ENCODE assay signal across 37 cellular contexts in the genomic region with DNA sequence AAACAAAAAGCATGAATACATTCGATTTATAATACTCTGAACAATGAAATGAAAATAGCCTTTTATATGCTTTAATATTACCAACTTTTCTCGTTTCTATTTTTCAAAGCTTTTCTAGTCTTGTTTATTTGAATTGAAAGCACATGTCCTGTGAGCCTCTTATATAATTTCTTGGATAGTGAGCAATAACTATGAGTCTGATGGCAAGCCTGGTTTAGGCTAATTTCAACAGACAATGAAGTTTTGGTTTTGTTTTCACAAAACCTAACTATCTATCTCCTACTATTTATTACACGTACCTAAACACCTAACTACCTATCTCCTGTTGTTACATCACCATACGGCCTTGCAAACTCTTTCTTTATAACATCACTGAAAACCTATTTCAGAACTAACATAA. TPM values are rescaled to one million over a fixed set of nuclear protein-coding genes. Genes with fewer than 3 reads are reported as not detected.
"Had no signal": no experiment of that assay in that cellular context is flagged by ENCODE, and none has a peak within 500 bp of the region (broad histone marks: within the 10 kb centered on the region; RNA-seq: fewer than 3 reads in every experiment).

No MANE protein-coding gene starts in this region.

- H3K27ac Mint-ChIP-seq: activated B cell treated with CpG ODN at 0.5 μM for 24 hours; activated CD4-positive, alpha-beta memory T cell treated with anti-CD3 and anti-CD28 coated beads for 36 hours; activated CD4-positive, alpha-beta T cell treated with anti-CD3 and anti-CD28 coated beads, Interleukin-2, amount 10 ng/mL, durations not matched to agents 24 days and 14 days; activated CD8-positive, alpha-beta T cell treated with anti-CD3 and anti-CD28 coated beads for 36 hours; activated naive CD4-positive, alpha-beta T cell treated with anti-CD3 and anti-CD28 coated beads for 36 hours; activated naive CD4-positive, alpha-beta T cell treated with anti-CD3 and anti-CD28 coated beads, Interleukin-2, amount 50 U/mL, for 72 hours; activated naive CD8-positive, alpha-beta T cell treated with anti-CD3 and anti-CD28 coated beads for 36 hours; activated T-cell treated with anti-CD3 and anti-CD28 coated beads, Interleukin-2, amount 50 U/mL, for 72 hours; activated T-helper 1 cell treated with anti-CD3 and anti-CD28 coated beads, Interleukin-12 subunit alpha, Interleukin-12 subunit beta, Interleukin-2, Interleukin-4 antibody, amounts not matched to agents 30 ng/mL and 10 ng/mL and 1 ng/mL, durations not matched to agents 14 hours and 24 hours and 36 hours; activated T-helper 17 cell treated with anti-CD3 and anti-CD28 coated beads, Interleukin-2, amount 50 U/mL, for 72 hours; T-helper 1 cell treated with Interleukin-12 subunit alpha and Interleukin-12 subunit beta and Interleukin-4 antibody, amounts not matched to agents 30 μg/mL and 1 μg/mL, for 36 hours; T-helper 2 cell treated with Interferon-gamma antibody and Interleukin-4, amounts not matched to agents 5 μg/mL and 100 μg/mL, for 36 hours had no signal

- H3K4me3 Mint-ChIP-seq: activated B cell treated with CpG ODN at 0.5 μM for 24 hours; activated CD4-positive, alpha-beta memory T cell treated with anti-CD3 and anti-CD28 coated beads for 36 hours; activated CD4-positive, alpha-beta T cell treated with anti-CD3 and anti-CD28 coated beads, Interleukin-2, amount 10 ng/mL, durations not matched to agents 24 days and 14 days; activated CD8-positive, alpha-beta T cell treated with anti-CD3 and anti-CD28 coated beads for 36 hours; activated naive CD4-positive, alpha-beta T cell treated with anti-CD3 and anti-CD28 coated beads for 36 hours; activated naive CD8-positive, alpha-beta T cell treated with anti-CD3 and anti-CD28 coated beads for 36 hours; activated T-cell treated with anti-CD3 and anti-CD28 coated beads, Interleukin-2, amount 50 U/mL, for 4 hours; activated T-cell treated with anti-CD3 and anti-CD28 coated beads, Interleukin-2, amount 50 U/mL, for 72 hours; activated T-helper 1 cell treated with anti-CD3 and anti-CD28 coated beads, Interleukin-12 subunit alpha, Interleukin-12 subunit beta, Interleukin-2, Interleukin-4 antibody, amounts not matched to agents 30 ng/mL and 10 ng/mL and 1 ng/mL, durations not matched to agents 14 hours and 24 hours and 36 hours; activated T-helper 17 cell treated with anti-CD3 and anti-CD28 coated beads, Interleukin-2, amount 50 U/mL, for 72 hours; T-helper 1 cell treated with Interleukin-12 subunit alpha and Interleukin-12 subunit beta and Interleukin-4 antibody, amounts not matched to agents 30 μg/mL and 1 μg/mL, for 36 hours; T-helper 2 cell treated with Interferon-gamma antibody and Interleukin-4, amounts not matched to agents 5 μg/mL and 100 μg/mL, for 36 hours had no signal

- H3K9me3 ChIP-seq: adrenal gland, body of pancreas, breast epithelium had no signal

- H3K4me1 ChIP-seq: adrenal gland, body of pancreas, breast epithelium had no signal

- H3K27ac ChIP-seq: adrenal gland, body of pancreas, brain microvascular endothelial cell, breast epithelium, VCaP had no signal

- ATAC-seq: activated CD8-positive, alpha-beta T cell treated with anti-CD3 and anti-CD28 coated beads for 36 hours; activated naive CD4-positive, alpha-beta T cell treated with anti-CD3 and anti-CD28 coated beads, Interleukin-2, amount 50 U/mL, for 72 hours; activated T-cell treated with anti-CD3 and anti-CD28 coated beads, Interleukin-2, amount 50 U/mL, for 4 hours; activated T-cell treated with anti-CD3 and anti-CD28 coated beads, Interleukin-2, amount 50 U/mL, for 72 hours; activated T-helper 17 cell treated with anti-CD3 and anti-CD28 coated beads, Interleukin-2, amount 50 U/mL, for 72 hours; body of pancreas had no signal

- DNase-seq: activated B cell treated with CpG ODN at 0.5 μM for 24 hours; activated CD4-positive, alpha-beta memory T cell treated with anti-CD3 and anti-CD28 coated beads for 36 hours; activated CD4-positive, alpha-beta T cell treated with anti-CD3 and anti-CD28 coated beads for 4 hours; activated CD4-positive, alpha-beta T cell treated with anti-CD3 and anti-CD28 coated beads, Interleukin-2, amount 10 ng/mL, durations not matched to agents 24 days and 14 days; activated CD4-positive, alpha-beta T cell treated with anti-CD3 and anti-CD28 coated beads, Interleukin-2, amount 50 U/mL, for 1 hour; activated CD4-positive, alpha-beta T cell treated with anti-CD3 and anti-CD28 coated beads, Interleukin-2, amount 50 U/mL, for 4 hours; activated CD4-positive, CD25-positive, alpha-beta regulatory T cell treated with anti-CD3 and anti-CD28 coated beads, Interleukin-2, amount 50 U/mL, for 72 hours; activated CD8-positive, alpha-beta memory T cell treated with anti-CD3 and anti-CD28 coated beads, Interleukin-2, amount 50 U/mL, for 4 hours; activated CD8-positive, alpha-beta T cell treated with anti-CD3 and anti-CD28 coated beads for 36 hours; activated effector memory CD4-positive, alpha-beta T cell treated with anti-CD3 and anti-CD28 coated beads, Interleukin-2, amount 50 U/mL, for 16 hours; activated gamma-delta T cell treated with Interleukin-2 at 50 U/mL for 16 hours; activated naive CD4-positive, alpha-beta T cell; activated naive CD4-positive, alpha-beta T cell treated with anti-CD3 and anti-CD28 coated beads for 36 hours; activated naive CD4-positive, alpha-beta T cell treated with anti-CD3 and anti-CD28 coated beads, Interleukin-2, amount 50 U/mL, for 16 hours; activated naive CD8-positive, alpha-beta T cell treated with anti-CD3 and anti-CD28 coated beads for 36 hours; activated T-cell treated with anti-CD3 and anti-CD28 coated beads for 4 hours; activated T-cell treated with anti-CD3 and anti-CD28 coated beads, Interleukin-2, amount 50 U/mL, for 1 hour; activated T-cell treated with anti-CD3 and anti-CD28 coated beads, Interleukin-2, amount 50 U/mL, for 4 hours; activated T-cell treated with anti-CD3 and anti-CD28 coated beads, Interleukin-2, amount 50 U/mL, for 72 hours; adrenal gland; amniotic stem cell; aorta; body of pancreas; brain microvascular endothelial cell; central memory CD4-positive, alpha-beta T cell; T-helper 1 cell; T-helper 2 cell; T-helper 9 cell had no signal

- H3K27me3 ChIP-seq: body of pancreas, brain microvascular endothelial cell, breast epithelium had no signal

- H3K4me1 Mint-ChIP-seq: activated B cell treated with CpG ODN at 0.5 μM for 24 hours; activated CD4-positive, alpha-beta T cell treated with anti-CD3 and anti-CD28 coated beads, Interleukin-2, amount 10 ng/mL, durations not matched to agents 24 days and 14 days; activated naive CD8-positive, alpha-beta T cell treated with anti-CD3 and anti-CD28 coated beads for 36 hours had no signal

- H3K4me3 ChIP-seq: adrenal gland, body of pancreas, breast epithelium had no signal

- H3K36me3 ChIP-seq: adrenal gland, brain microvascular endothelial cell, breast epithelium had no signal

- H3K9me3 Mint-ChIP-seq: activated CD4-positive, alpha-beta memory T cell treated with anti-CD3 and anti-CD28 coated beads for 36 hours; activated CD4-positive, alpha-beta T cell treated with anti-CD3 and anti-CD28 coated beads, Interleukin-2, amount 10 ng/mL, durations not matched to agents 24 days and 14 days; activated CD8-positive, alpha-beta T cell treated with anti-CD3 and anti-CD28 coated beads for 36 hours; activated naive CD4-positive, alpha-beta T cell treated with anti-CD3 and anti-CD28 coated beads for 36 hours; activated naive CD4-positive, alpha-beta T cell treated with anti-CD3 and anti-CD28 coated beads, Interleukin-2, amount 50 U/mL, for 72 hours; activated naive CD8-positive, alpha-beta T cell treated with anti-CD3 and anti-CD28 coated beads for 36 hours; activated T-cell treated with anti-CD3 and anti-CD28 coated beads, Interleukin-2, amount 50 U/mL, for 4 hours; activated T-cell treated with anti-CD3 and anti-CD28 coated beads, Interleukin-2, amount 50 U/mL, for 72 hours; activated T-helper 1 cell treated with anti-CD3 and anti-CD28 coated beads, Interleukin-12 subunit alpha, Interleukin-12 subunit beta, Interleukin-2, Interleukin-4 antibody, amounts not matched to agents 30 ng/mL and 10 ng/mL and 1 ng/mL, durations not matched to agents 14 hours and 24 hours and 36 hours; activated T-helper 17 cell treated with anti-CD3 and anti-CD28 coated beads, Interleukin-2, amount 50 U/mL, for 72 hours; T-helper 1 cell treated with Interleukin-12 subunit alpha and Interleukin-12 subunit beta and Interleukin-4 antibody, amounts not matched to agents 30 μg/mL and 1 μg/mL, for 36 hours; T-helper 2 cell treated with Interferon-gamma antibody and Interleukin-4, amounts not matched to agents 5 μg/mL and 100 μg/mL, for 36 hours had no signal

RNA-seq across cellular contexts. Expression of a gene that starts 30.7 kb away (rescaled TPM):
- total RNA-seq: activated B cell treated with CpG ODN at 0.5 μM for 24 hours; activated CD4-positive, alpha-beta memory T cell treated with anti-CD3 and anti-CD28 coated beads for 36 hours; activated CD4-positive, alpha-beta T cell treated with anti-CD3 and anti-CD28 coated beads, Interleukin-2, amount 10 ng/mL, durations not matched to agents 24 days and 14 days; activated CD8-positive, alpha-beta memory T cell treated with anti-CD3 and anti-CD28 coated beads for 36 hours; activated CD8-positive, alpha-beta T cell treated with anti-CD3 and anti-CD28 coated beads for 36 hours; activated naive CD4-positive, alpha-beta T cell treated with anti-CD3 and anti-CD28 coated beads for 36 hours; activated naive CD4-positive, alpha-beta T cell treated with anti-CD3 and anti-CD28 coated beads, Interleukin-2, amount 50 U/mL, for 72 hours; activated naive CD8-positive, alpha-beta T cell treated with anti-CD3 and anti-CD28 coated beads for 36 hours; activated T-cell treated with anti-CD3 and anti-CD28 coated beads, Interleukin-2, amount 50 U/mL, for 4 hours; activated T-cell treated with anti-CD3 and anti-CD28 coated beads, Interleukin-2, amount 50 U/mL, for 72 hours; activated T-helper 1 cell treated with anti-CD3 and anti-CD28 coated beads, Interleukin-12 subunit alpha, Interleukin-12 subunit beta, Interleukin-2, Interleukin-4 antibody, amounts not matched to agents 30 ng/mL and 10 ng/mL and 1 ng/mL, durations not matched to agents 14 hours and 24 hours and 36 hours; activated T-helper 17 cell treated with anti-CD3 and anti-CD28 coated beads, Interleukin-2, amount 50 U/mL, for 72 hours; astrocyte; body of pancreas had no signal
- polyA plus RNA-seq: aorta had no signal
